Comparison of ENCODE assay signal across 12 cellular contexts in genomic region chr1:1162597-1163537, GRCh38. TPM values are rescaled to one million over a fixed set of nuclear protein-coding genes. Genes with fewer than 3 reads are reported as not detected.
DNase-seq lines count a peak whose midpoint lies in the region; ATAC-seq, FAIRE-seq and TF ChIP-seq lines count a peak whose summit lies in the region.
"Had no signal": no experiment of that assay in that cellular context is flagged by ENCODE, and none has a peak within 500 bp of the region (broad histone marks: within the 10 kb centered on the region; RNA-seq: fewer than 3 reads in every experiment).

No MANE protein-coding gene starts in this region.

- H3K27ac ChIP-seq in HCT116 (ENCODE audit: low read depth, low read length) (peak overlapping the region; percentile 98), pancreas (peak overlapping the region; percentile 89 to 96 (median 96))

- H3K4me3 ChIP-seq in HCT116 (replicated peaks in 1 of 2; ENCODE audit: low read depth in 1 of 2, low read length in 2 of 2), result peak overlapping the region; percentile 88 to 97
- H3K4me3 ChIP-seq in epithelial cell of proximal tubule (ENCODE audit: low read depth, low read length), result peak overlapping the region; percentile 88
- H3K4me3 ChIP-seq in pancreas, result peak overlapping the region; percentile 43 to 85 (median 58)

- no peaks in the 10 kb centered on the region for H4K20me1 ChIP-seq in HCT116 (ENCODE audit: insufficient read depth)

- BruUV-seq in HCT116 (replicated peaks; lab: Mats Ljungman, UMichigan), result no TSS peak

- POLR2A ChIA-PET in HCT116 (lab: Charles Lee), result interaction anchor here (0.6 to 1.7 kb wide), 8 partner anchors 9 to 156 kb away, joined by 3 to 5 read pairs (median 4); partner anchors contain the start of gene RNF223
- POLR2A ChIA-PET in HEK293T (lab: Yijun Ruan, JAX), result no interaction called here

- no peak for TF ChIP-seq POLR2A in HCT116 (IDR thresholded peaks at IDR 0.05; ENCODE audit: borderline replicate concordance, extremely low read depth, insufficient read depth, insufficient read length)

- ATAC-seq in HCT116 (peak; percentile 82), pancreas (peak; percentile 70 to 81 (median 78)), HG03457 (IDR thresholded peaks at IDR 0.05; ENCODE audit: unreplicated experiment) (no peak), HG02973 (IDR thresholded peaks at IDR 0.05; ENCODE audit: unreplicated experiment) (no peak)

- intact Hi-C loops in HCT116 (cut with micrococcal nuclease), result loop anchor here (5.0 kb wide), 1 partner anchor 44 kb away; the partner anchor contains the start of gene TNFRSF18
- intact Hi-C loops in pancreas (cut with DNase I), result no loop called here

- FAIRE-seq in pancreas (lab: Jason Lieb, UNC), result no peak

- H3K9ac ChIP-seq in HCT116 (ENCODE audit: low read length), result peak overlapping the region; percentile 96

- TF ChIP-seq RAD21 in HCT116 (IDR thresholded peaks at IDR 0.05; ENCODE audit: low read depth), result no peak

- DNase-seq in HCT116 (ENCODE audit: low read depth, low spot score) (peak; percentile 83), NCI-H345 (lab: John Stamatoyannopoulos, UW) (peak; percentile 91), epithelial cell of proximal tubule (ENCODE audit: low read depth) (no peak), pancreas (peak; percentile 89 to 98 (median 94)), germinal center (ENCODE audit: low spot score) (no peak), HEK293T (ENCODE audit: extremely low spot score) (no peak)
- DNase-seq: aorta; CD4-positive, CD25-positive, alpha-beta regulatory T cell; NCI-H1930 had no signal

- H3K4me2 ChIP-seq in HCT116 (ENCODE audit: low read length), result peak overlapping the region; percentile 93

- H3K9me2 ChIP-seq in HCT116 (ENCODE audit: insufficient read depth), result no peaks in the 10 kb centered on the region

- RAD21 ChIA-PET in HCT116 (lab: Charles Lee; ENCODE audit: low non-redundant PET in 1 of 2, low total read pairs in 2 of 2, uncharacterized antibody in 2 of 2, unreplicated experiment in 2 of 2), result no interaction called here

- WGBS in pancreas, 2 donors, result 11 to 14% methylated on average over 54 to 73 of the region's 73 CpGs

- H3K27me3 ChIP-seq in HCT116 (ENCODE audit: insufficient read depth, low read length) (no peaks in the 10 kb centered on the region), pancreas (no peaks in the 10 kb centered on the region)

- H3K4me1 ChIP-seq in HCT116 (ENCODE audit: control insufficient read depth in 1 of 2, insufficient read depth in 2 of 2, low read length in 2 of 2) (peaks cover 24 to 50% of the 10 kb centered on the region in 2 experiments), pancreas (peaks cover 11 to 19% (median 15%) of the 10 kb centered on the region in 3 donors)

- H3K79me2 ChIP-seq in HCT116 (ENCODE audit: insufficient read depth, low read length), result peaks cover 50% of the 10 kb centered on the region

- no peaks in the 10 kb centered on the region for H3K36me3 ChIP-seq in HCT116 (ENCODE audit: control insufficient read depth in 1 of 2, insufficient read depth in 2 of 2, low read length in 2 of 2)
- H3K36me3 ChIP-seq in pancreas, result no peaks in the 10 kb centered on the region

- H2AFZ ChIP-seq in HCT116 (ENCODE audit: low read depth, low read length, poor library complexity, severe bottlenecking), result no peak overlapping the region

- TF ChIP-seq CTCF in HCT116 (IDR thresholded peaks at IDR 0.05 in 2 of 3, conservative IDR thresholded peaks at IDR 0.05 in 1 of 3; ENCODE audit: borderline replicate concordance in 1 of 3, insufficient read depth in 1 of 3, low read depth in 2 of 3, low read length in 2 of 3) (no peak), epithelial cell of proximal tubule (conservative IDR thresholded peaks at IDR 0.05; ENCODE audit: low read depth, low read length) (no peak), pancreas (IDR thresholded peaks at IDR 0.05) (no peak)

- CTCF ChIA-PET in HCT116 (lab: Charles Lee) (no interaction called here), HEK293T (lab: Yijun Ruan, JAX) (no interaction called here)

- H3K9me3 ChIP-seq in HCT116 (ENCODE audit: control insufficient read depth in 1 of 2, insufficient read depth in 1 of 2, low read depth in 1 of 2, low read length in 2 of 2) (no peaks in the 10 kb centered on the region), pancreas (no peaks in the 10 kb centered on the region)

TF ChIP-seq in HCT116, 20 proteins besides CTCF, POLR2A, EP300 and RAD21 (continues in another document):
- TF ChIP-seq CBX3 (IDR thresholded peaks at IDR 0.05; ENCODE audit: low read depth) (no peak), POLR2AphosphoS5 (IDR thresholded peaks at IDR 0.05; ENCODE audit: low read depth, low read length) (peak; percentile 99), CEBPB (IDR thresholded peaks at IDR 0.05; ENCODE audit: low read depth) (no peak), EZH2 (IDR thresholded peaks at IDR 0.05) (no peak), ZBTB33 (IDR thresholded peaks at IDR 0.05; ENCODE audit: extremely low read depth, insufficient replicate concordance, low read length) (no peak), ZNF274 (IDR thresholded peaks at IDR 0.05; ENCODE audit: low read depth, low read length) (no peak)

TF ChIP-seq in HEK293T, 16 proteins besides CTCF, POLR2A, EP300 and RAD21:
- TF ChIP-seq TARDBP (IDR thresholded peaks at IDR 0.05) (no peak), SUZ12 (IDR thresholded peaks at IDR 0.05) (no peak), PKNOX1 (IDR thresholded peaks at IDR 0.05) (no peak), SP1 (IDR thresholded peaks at IDR 0.05) (no peak)

RNA-seq across cellular contexts. Expression of gene TTLL10, which starts 10.8 kb away (rescaled TPM):
- total RNA-seq in HCT116 (2021; ENCODE audit: unreplicated experiment) (0.10 TPM), epithelial cell of proximal tubule (not detected in 2 replicates), pancreas (under 1 TPM in 5 of 6 donors, not detected in 1; 0.20 to 0.51 (median 0.38) TPM)
- polyA plus RNA-seq in HCT116 (2012), result 0.03 TPM in 1 of 2 replicates, not detected in the other
- 1 to 10 TPM; 1.0 to 1.6 TPM for polyA plus RNA-seq in pancreas
- total RNA-seq: CD4-positive, CD25-positive, alpha-beta regulatory T cell; temporal lobe had no signal
- polyA plus RNA-seq: aorta; CD4-positive, CD25-positive, alpha-beta regulatory T cell had no signal

RNA-seq across cellular contexts. Expression of gene TNFRSF18, which starts 43.5 kb away (rescaled TPM):
- total RNA-seq in HCT116 (2021; ENCODE audit: unreplicated experiment), result 56.2 TPM
- polyA plus RNA-seq in HCT116 (2012), result 52.4 and 63.6 TPM in 2 replicates
- 0.65 and 3.1 TPM in 2 replicates for total RNA-seq in epithelial cell of proximal tubule
- total RNA-seq in pancreas, result under 1 TPM in 3 of 6 donors, not detected in 3; 0.32 to 0.34 (median 0.34) TPM
- polyA plus RNA-seq in pancreas, result 1 to 10 TPM; 1.1 to 1.2 TPM
- total RNA-seq: temporal lobe had no signal

RNA-seq across cellular contexts. Expression of gene C1orf159, which starts 47.0 kb away (rescaled TPM):
- total RNA-seq in HCT116 (2021; ENCODE audit: unreplicated experiment) (22.7 TPM), epithelial cell of proximal tubule (20.2 and 24.9 TPM in 2 replicates), pancreas (1 to 10 TPM; 3.0 to 6.7 (median 4.0) TPM)
- 11.0 and 13.4 TPM in 2 replicates for polyA plus RNA-seq in HCT116 (2012)
- polyA plus RNA-seq in pancreas, result 10 to 100 TPM; 20.9 to 30.7 TPM

RNA-seq across cellular contexts. Expression of gene TNFRSF4, which starts 51.1 kb away (rescaled TPM):
- total RNA-seq in HCT116 (2021; ENCODE audit: unreplicated experiment), result 0.37 TPM
- polyA plus RNA-seq in HCT116 (2012), result 0.09 TPM in 1 of 2 replicates, not detected in the other
- total RNA-seq in epithelial cell of proximal tubule, result 0.36 and 0.40 TPM in 2 replicates
- total RNA-seq in pancreas, result 1 to 10 TPM in 3 of 6 donors, under 1 TPM in 3; 0.26 to 1.6 (median 0.86) TPM
- polyA plus RNA-seq in pancreas, result 1 to 10 TPM; 2.8 to 5.0 TPM
- total RNA-seq: temporal lobe had no signal

Comparison
In these comparisons a context has a peak if more than half of its experiments do, and no peak if none do; other contexts are left out.
1. ATAC-seq: peak in HCT116 (single experiment) and pancreas (4 of 4); none in HG03457 (single experiment) and HG02973 (single experiment).
2. DNase-seq: peak in HCT116 (single experiment), NCI-H345 (single experiment) and pancreas (6 of 6); none in epithelial cell of proximal tubule (single experiment), germinal center (single experiment) and HEK293T (single experiment).
3. RNA of gene TNFRSF18, which starts 43.5 kb away (total RNA-seq): 56.2 TPM in HCT116 (single experiment); 0.65 to 3.1 TPM in epithelial cell of proximal tubule and 0.32 to 0.34 TPM in pancreas; every median in the first group is over 10 times any median in the second.
4. Peak in every context shown above with its lines, with median percentiles within 50 percentile points of each other: H3K4me3 ChIP-seq.